8 cellular contexts compared by ENCODE assay signal in the genomic region with DNA sequence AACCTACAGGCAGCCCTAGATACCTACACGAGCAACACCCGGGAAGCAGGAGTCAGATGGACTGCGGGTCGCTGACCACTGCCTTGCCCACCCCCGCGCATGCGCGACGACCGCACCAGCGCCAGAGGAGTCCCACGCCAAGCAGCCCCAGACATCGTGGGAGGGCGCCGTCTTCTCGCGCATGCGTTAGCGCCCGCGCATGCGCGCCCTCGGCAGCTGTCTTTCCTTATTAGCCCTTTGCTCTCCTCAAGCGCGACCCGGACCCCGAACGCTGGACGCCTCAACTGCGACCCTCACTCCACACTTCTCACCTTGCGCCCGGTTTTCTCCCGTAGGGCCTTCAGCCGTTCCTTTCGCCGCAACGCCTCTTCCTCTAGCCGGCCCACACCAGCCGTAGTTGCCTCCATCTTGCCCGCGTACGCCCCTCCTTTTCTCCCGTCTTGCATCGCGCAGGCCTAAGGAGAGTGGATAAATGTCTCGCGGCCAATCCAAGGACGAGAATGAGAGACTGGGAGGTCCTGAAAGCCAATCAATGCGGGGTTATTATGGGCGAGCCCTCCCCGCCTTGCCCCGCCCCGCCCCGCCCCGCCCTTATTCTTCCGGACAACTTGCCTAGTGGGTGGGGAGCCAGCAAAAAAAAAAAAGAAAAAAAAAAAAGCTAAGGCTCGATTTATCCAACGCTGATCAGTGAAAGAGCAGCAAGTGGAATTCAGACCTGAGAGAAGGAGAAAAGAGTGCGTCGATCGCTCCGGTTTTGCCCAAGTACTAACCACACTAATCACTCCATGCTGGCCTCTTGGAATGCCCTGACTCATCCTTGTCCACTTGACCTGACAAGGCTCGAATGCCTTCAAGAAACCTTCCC. TPM values are rescaled to one million over a fixed set of nuclear protein-coding genes. Genes with fewer than 3 reads are reported as not detected.
DNase-seq lines count a peak whose midpoint lies in the region; ATAC-seq and TF ChIP-seq lines count a peak whose summit lies in the region.

A gene (minus strand): TSS at position 420 of the 865 bp plus-strand sequence. CDS start 13 bp downstream, at position 407.

- POLR2A ChIA-PET in activated CD4-positive, alpha-beta memory T cell treated with anti-CD3 and anti-CD28 coated beads for 36 hours (lab: Charles Lee) = interaction anchor here (0.6 to 3.7 kb wide), 8 partner anchors 11 to 404 kb away, joined by 3 to 18 read pairs (median 4); a partner anchor contains a TSS

- H3K36me3 ChIP-seq in duodenal mucosa (ENCODE audit: control insufficient read depth in 1 of 2, insufficient read depth in 2 of 2, low read length in 2 of 2) (no peaks in the 10 kb centered on the region), right lobe of liver (no peaks in the 10 kb centered on the region)

- peak; percentile 90 to 99 (median 98) for DNase-seq in C1 segment of cervical spinal cord (lab: John Stamatoyannopoulos, UW)
- peak; percentile 97 for DNase-seq in NCI-H82 (lab: John Stamatoyannopoulos, UW)
- peak; percentile 97 for DNase-seq in activated CD4-positive, alpha-beta memory T cell treated with anti-CD3 and anti-CD28 coated beads for 36 hours
- peak; percentile 93 to 98 (median 97) for DNase-seq in right lobe of liver
- DNase-seq in stimulated activated CD4-positive, alpha-beta T cell treated with anti-CD3 and anti-CD28 coated beads, Interleukin-4, amount 100 ng/mL, for 4 hours = peak; percentile 81 to 95

- WGBS in right lobe of liver (ENCODE audit: insufficient coverage, low coverage, low lambda C conversion rate, missing lambda C conversion rate) = under 1% methylated on average over 58 of the region's 64 CpGs

- H3K36me3 Mint-ChIP-seq in activated CD4-positive, alpha-beta memory T cell treated with anti-CD3 and anti-CD28 coated beads for 36 hours = peaks cover 22% of the 10 kb centered on the region

- H3K9me3 ChIP-seq in duodenal mucosa (ENCODE audit: control insufficient read depth in 1 of 2, low read length in 2 of 2) (no peaks in the 10 kb centered on the region), right lobe of liver (no peaks in the 10 kb centered on the region)

- H3K27ac Mint-ChIP-seq in activated CD4-positive, alpha-beta memory T cell treated with anti-CD3 and anti-CD28 coated beads for 36 hours = peak within 1 kb of the TSS; percentile 97

- H3K4me1 ChIP-seq in duodenal mucosa (ENCODE audit: control insufficient read depth in 1 of 2, insufficient read depth in 2 of 2, low read length in 2 of 2) (peaks cover 37 to 40% of the 10 kb centered on the region in 2 donors), right lobe of liver (peaks cover 0 to 41% (median 11%) of the 10 kb centered on the region in 4 donors)

- H3K27me3 Mint-ChIP-seq in activated CD4-positive, alpha-beta memory T cell treated with anti-CD3 and anti-CD28 coated beads for 36 hours = no peaks in the 10 kb centered on the region

- peak within 1 kb of the TSS; percentile 92 for H3K4me3 Mint-ChIP-seq in activated CD4-positive, alpha-beta memory T cell treated with anti-CD3 and anti-CD28 coated beads for 36 hours

- peak; percentile 61 for ATAC-seq in GM19395 (IDR thresholded peaks at IDR 0.05; ENCODE audit: unreplicated experiment)
- peak; percentile 61 for ATAC-seq in HG03565 (IDR thresholded peaks at IDR 0.05; ENCODE audit: unreplicated experiment)
- ATAC-seq in right lobe of liver = peak; percentile 75 to 83 (median 77)

- H3K4me3 ChIP-seq in duodenal mucosa (ENCODE audit: low read depth in 1 of 2, low read length in 2 of 2) (peak within 1 kb of the TSS; percentile 82 to 85), right lobe of liver (peak within 1 kb of the TSS; percentile 44 to 95 (median 84))

- CTCF ChIA-PET in activated CD4-positive, alpha-beta memory T cell treated with anti-CD3 and anti-CD28 coated beads for 36 hours (lab: Charles Lee) = interaction anchor here (1.0 kb wide), 1 partner anchor 17 kb away, joined by 3 read pairs; no protein-coding TSS in a partner anchor

- peak; percentile 71 for TF ChIP-seq POLR2A in right lobe of liver (IDR thresholded peaks at IDR 0.05)

- no peaks in the 10 kb centered on the region for H3K9me3 Mint-ChIP-seq in activated CD4-positive, alpha-beta memory T cell treated with anti-CD3 and anti-CD28 coated beads for 36 hours

- H3K4me1 Mint-ChIP-seq in activated CD4-positive, alpha-beta memory T cell treated with anti-CD3 and anti-CD28 coated beads for 36 hours (ENCODE audit: low read depth) = peaks cover 57% of the 10 kb centered on the region

- no peaks in the 10 kb centered on the region for H3K27me3 ChIP-seq in duodenal mucosa (ENCODE audit: control insufficient read depth in 1 of 2, insufficient read depth in 2 of 2, low read length in 2 of 2)
- H3K27me3 ChIP-seq in right lobe of liver = no peaks in the 10 kb centered on the region

- intact Hi-C loops in activated CD4-positive, alpha-beta memory T cell treated with anti-CD3 and anti-CD28 coated beads for 36 hours (cut with micrococcal nuclease) = loop anchor here (1.0 to 10.0 kb wide), 6 partner anchors 41 to 537 kb away; a partner anchor contains a TSS
- intact Hi-C loops in right lobe of liver (cut with DNase I) = no loop called here

- H3K9ac ChIP-seq in duodenal mucosa (ENCODE audit: low read depth in 1 of 2, low read length in 2 of 2) = peak within 1 kb of the TSS; percentile 71 to 77

- no peak for TF ChIP-seq CTCF in right lobe of liver (IDR thresholded peaks at IDR 0.05)

- H3K27ac ChIP-seq in duodenal mucosa (ENCODE audit: low read depth, low read length) (peak within 1 kb of the TSS; percentile 90), right lobe of liver (peak within 1 kb of the TSS; percentile 59 to 91 (median 84))

RNA-seq across cellular contexts. Expression of the gene that starts here (rescaled TPM):
- total RNA-seq in activated CD4-positive, alpha-beta memory T cell treated with anti-CD3 and anti-CD28 coated beads for 36 hours = 10 to 100 TPM; 44.3 to 49.9 TPM
- 10 to 100 TPM; 14.6 to 24.2 (median 17.0) TPM for total RNA-seq in right lobe of liver

Comparison
In these comparisons a context has a peak if more than half of its experiments do, and no peak if none do; other contexts are left out.
1. Peak in every context shown above with its lines: DNase-seq, ATAC-seq, H3K4me3 ChIP-seq and H3K27ac ChIP-seq.